ENCODE assay signal across 13 cellular contexts in the genomic region with DNA sequence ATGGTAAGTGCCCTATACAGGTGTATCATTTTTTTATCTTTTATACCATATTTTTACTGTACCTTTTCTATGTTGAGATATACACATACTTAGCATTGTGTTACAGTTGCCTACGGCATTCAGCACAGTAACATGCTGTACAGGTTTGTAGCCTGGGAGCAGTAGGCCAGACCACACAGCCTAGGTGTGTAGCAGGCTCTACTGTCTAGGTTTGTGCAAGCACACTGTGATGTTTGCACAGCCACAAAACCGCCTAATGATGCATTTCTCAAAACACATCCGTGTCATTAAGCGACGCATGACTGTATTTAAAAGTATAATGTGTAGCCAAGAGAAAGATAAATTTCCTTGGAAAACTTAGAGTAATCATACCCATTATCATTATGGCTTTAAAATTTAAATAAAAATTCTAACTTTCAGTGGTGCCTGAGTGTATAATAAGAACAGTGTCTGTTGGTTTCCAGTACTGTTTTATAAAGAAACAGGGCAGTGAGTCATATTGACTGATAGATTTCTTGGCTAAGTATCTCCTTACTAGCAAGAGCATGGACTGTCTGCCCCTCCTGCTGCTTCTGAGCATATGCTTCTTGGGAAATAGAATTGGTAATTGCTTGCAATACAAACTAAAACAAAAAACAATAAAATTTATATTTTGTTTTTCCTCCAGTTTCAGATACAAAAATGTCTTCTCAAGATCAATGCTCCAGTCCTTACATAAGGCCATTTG. TPM values are rescaled to one million over a fixed set of nuclear protein-coding genes. Genes with fewer than 3 reads are reported as not detected.
DNase-seq lines count a peak whose midpoint lies in the region; ATAC-seq and TF ChIP-seq lines count a peak whose summit lies in the region.
"Had no signal": no experiment of that assay in that cellular context is flagged by ENCODE, and none has a peak within 500 bp of the region (broad histone marks: within the 10 kb centered on the region; RNA-seq: fewer than 3 reads in every experiment).

No MANE protein-coding gene starts in this region.

- intact Hi-C loops in A673 (cut with micrococcal nuclease; ENCODE audit: unreplicated experiment), result no loop called here

- H3K23ac ChIP-seq in mesenchymal stem cell (ENCODE audit: low read length in 2 of 2), result no peak overlapping the region

- no peak overlapping the region for H3K14ac ChIP-seq in mesenchymal stem cell (ENCODE audit: low read length in 2 of 2)

- peaks cover 19% of the 10 kb centered on the region for H3K4me1 ChIP-seq in A673 (ENCODE audit: insufficient read depth, low read length, poor library complexity, severe bottlenecking)
- H3K4me1 ChIP-seq in mesenchymal stem cell (ENCODE audit: control insufficient read depth, insufficient read depth, low read depth, low read length), result no peaks in the 10 kb centered on the region
- H3K4me1 ChIP-seq: HAP-1 had no signal

- POLR2A ChIA-PET in A673 (lab: Charles Lee; ENCODE audit: low non-redundant PET), result no interaction called here

- ATAC-seq in GM21447 (IDR thresholded peaks at IDR 0.05; ENCODE audit: unreplicated experiment) (no peak), HG03097 (IDR thresholded peaks at IDR 0.05; ENCODE audit: low FRiP score, unreplicated experiment) (no peak)

- H3K27ac ChIP-seq in A673 (ENCODE audit: low read depth, low read length, poor library complexity, severe bottlenecking) (no peak overlapping the region), mesenchymal stem cell (ENCODE audit: low read length, poor library complexity, severe bottlenecking) (no peak overlapping the region)

- no peak overlapping the region for H4K8ac ChIP-seq in mesenchymal stem cell (ENCODE audit: low read length)

- H3K36me3 ChIP-seq in A673 (ENCODE audit: insufficient read depth, low read length, poor library complexity, severe bottlenecking) (peaks cover 28% of the 10 kb centered on the region), mesenchymal stem cell (ENCODE audit: control insufficient read depth in 1 of 2, insufficient read depth in 2 of 2, low read depth in 1 of 2, low read length in 2 of 2) (peaks cover 12 to 79% of the 10 kb centered on the region in 2 experiments)

- no peak overlapping the region for H3K4ac ChIP-seq in mesenchymal stem cell (ENCODE audit: low read depth in 1 of 2, low read length in 2 of 2)

- DNase-seq in A673 (ENCODE audit: low spot score) (peak; percentile 35), LHCN-M2 (ENCODE audit: low read depth) (peak; percentile 66), cerebellum (ENCODE audit: low spot score) (peak; percentile 52), mesenchymal stem cell (no peak), NCI-H1105 (lab: John Stamatoyannopoulos, UW) (no peak), SIG-M5 (lab: John Stamatoyannopoulos, UW) (no peak)
- DNase-seq: activated CD4-positive, alpha-beta T cell treated with anti-CD3 and anti-CD28 coated beads for 1 hour; CD8-positive, alpha-beta memory T cell; NCI-H82; stimulated activated CD4-positive, alpha-beta T cell treated with anti-CD3 and anti-CD28 coated beads, Interleukin-1b, Interleukin-23, amount 100 ng/mL, for 48 hours had no signal

- H3K4me2 ChIP-seq in mesenchymal stem cell (ENCODE audit: low read length, poor library complexity, severe bottlenecking), result no peak overlapping the region

- no TSS peak for BruUV-seq in A673 (replicated peaks; lab: Mats Ljungman, UMichigan)

- no peak overlapping the region for H4K91ac ChIP-seq in mesenchymal stem cell (ENCODE audit: low read length)

- no peak overlapping the region for H2BK12ac ChIP-seq in mesenchymal stem cell (ENCODE audit: low read length in 2 of 2)

- 94% methylated on average over 1 of the region's 5 CpGs for WGBS in mesenchymal stem cell

- H3K18ac ChIP-seq in mesenchymal stem cell (ENCODE audit: low read depth in 1 of 2, low read length in 2 of 2), result no peak overlapping the region

- no peak overlapping the region for H2AFZ ChIP-seq in mesenchymal stem cell (ENCODE audit: low read depth, low read length)

- H3K79me1 ChIP-seq in mesenchymal stem cell (replicated peaks; ENCODE audit: low read length, poor library complexity, severe bottlenecking), result peaks cover 3% of the 10 kb centered on the region

- no peak overlapping the region for H2AK5ac ChIP-seq in mesenchymal stem cell (ENCODE audit: low read length, severe bottlenecking)

- CTCF ChIA-PET in A673 (lab: Charles Lee), result no interaction called here

- no peaks in the 10 kb centered on the region for H3K27me3 ChIP-seq in A673 (replicated peaks; ENCODE audit: insufficient read depth, low read depth, low read length, poor library complexity)
- no peaks in the 10 kb centered on the region for H3K27me3 ChIP-seq in mesenchymal stem cell (ENCODE audit: control insufficient read depth in 1 of 2, insufficient read depth in 1 of 2, low read length in 2 of 2)

- H2BK15ac ChIP-seq in mesenchymal stem cell (ENCODE audit: low read depth, poor library complexity, severe bottlenecking), result no peak overlapping the region

- H3K9me3 ChIP-seq in A673 (ENCODE audit: low read depth, low read length, poor library complexity, severe bottlenecking) (no peaks in the 10 kb centered on the region), mesenchymal stem cell (ENCODE audit: control insufficient read depth, low read length) (no peaks in the 10 kb centered on the region)
- H3K9me3 ChIP-seq: HAP-1 had no signal

- no peak for TF ChIP-seq CTCF in A673 (conservative IDR thresholded peaks at IDR 0.05; ENCODE audit: low read depth, low read length)

- H2BK5ac ChIP-seq in mesenchymal stem cell (ENCODE audit: low read depth, low read length, poor library complexity, severe bottlenecking), result no peak overlapping the region

- H3K4me3 ChIP-seq in A673 (ENCODE audit: low read depth, low read length, poor library complexity, severe bottlenecking), result no peak overlapping the region
- H3K4me3 ChIP-seq in mesenchymal stem cell (ENCODE audit: insufficient read depth in 1 of 2, low read depth in 1 of 2, low read length in 2 of 2), result peak overlapping the region in 1 of 2 experiments; percentile 58
- H3K4me3 ChIP-seq: HAP-1 had no signal

- peak overlapping the region; percentile 70 for H3K9ac ChIP-seq in mesenchymal stem cell (ENCODE audit: low read length)

- H2BK120ac ChIP-seq in mesenchymal stem cell (ENCODE audit: low read depth, low read length), result no peak overlapping the region

RNA-seq across cellular contexts. Expression of gene CALML4, which starts 18.3 kb away (rescaled TPM):
- total RNA-seq in A673 (2021) (9.1 and 13.8 TPM in 2 replicates), LHCN-M2 (2014; rRNA removed) (2.0 and 2.2 TPM in 2 replicates), cerebellum (6.3 TPM)
- polyA plus RNA-seq in LHCN-M2 (2012), result 1.1 TPM
- 5.0 TPM for polyA plus RNA-seq in mesenchymal stem cell (2013, experiment 1 of 2)
- polyA plus RNA-seq in mesenchymal stem cell (2013, experiment 2 of 2), result 3.7 TPM

RNA-seq across cellular contexts. Expression of gene CLN6, which starts 42.7 kb away (rescaled TPM):
- total RNA-seq in A673 (2021) (75.4 and 84.7 TPM in 2 replicates), LHCN-M2 (2014; rRNA removed) (34.9 and 40.9 TPM in 2 replicates), cerebellum (14.8 TPM)
- polyA plus RNA-seq in LHCN-M2 (2012), result 28.8 TPM
- polyA plus RNA-seq in mesenchymal stem cell (2013, experiment 1 of 2), result 23.5 TPM
- 23.2 TPM for polyA plus RNA-seq in mesenchymal stem cell (2013, experiment 2 of 2)

Comparison
In these comparisons a context has a peak if more than half of its experiments do, and no peak if none do; other contexts are left out.
1. DNase-seq: peak in A673 (single experiment), LHCN-M2 (single experiment) and cerebellum (single experiment); none in mesenchymal stem cell (single experiment), NCI-H1105 (single experiment) and SIG-M5 (single experiment).